In the genomic region with DNA sequence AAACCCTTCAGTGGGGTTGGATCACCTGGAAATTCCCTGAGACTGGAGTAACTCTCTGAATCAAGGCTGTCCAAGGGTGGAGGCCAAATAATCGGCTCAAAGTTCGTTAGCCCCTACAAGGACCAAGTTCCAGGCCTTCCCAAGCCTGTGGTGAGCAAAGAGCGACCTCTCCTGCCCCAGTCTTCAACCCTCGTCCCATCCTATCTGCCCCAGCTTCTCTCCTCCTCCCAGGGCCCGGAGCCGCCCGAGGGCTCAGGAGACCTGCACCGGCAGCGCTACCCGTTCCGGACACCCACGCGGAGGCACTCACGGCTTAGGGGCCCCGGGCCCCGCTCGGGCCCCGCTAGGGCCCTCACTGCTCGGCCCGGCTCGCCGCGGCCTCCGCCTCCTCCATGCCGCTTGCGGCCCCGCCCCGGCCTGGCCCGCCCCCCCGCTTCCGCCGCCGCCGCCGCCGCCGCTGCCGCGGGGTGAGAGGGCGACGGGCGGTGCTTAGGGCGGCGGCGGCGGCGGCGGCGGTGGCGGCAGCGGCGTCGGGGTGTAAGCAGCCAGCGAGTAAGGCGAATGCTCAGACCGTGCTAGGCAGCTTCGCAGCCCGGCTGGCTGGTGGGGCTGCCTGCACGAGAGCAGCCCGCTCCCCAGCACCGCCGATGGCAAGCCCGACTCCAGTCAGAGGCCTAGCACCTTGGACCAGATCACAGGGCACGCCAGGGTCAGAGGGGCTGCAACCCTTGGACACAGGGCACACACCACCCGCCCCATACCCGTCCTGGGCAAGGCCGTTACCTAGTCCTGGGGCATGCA, we compare ENCODE assay signal across 8 cellular contexts. TPM values are rescaled to one million over a fixed set of nuclear protein-coding genes. Genes with fewer than 3 reads are reported as not detected.
DNase-seq lines count a peak whose midpoint lies in the region; ATAC-seq and TF ChIP-seq lines count a peak whose summit lies in the region.

Gene POMGNT1, minus strand, starts transcription at position 409 of the 801 bp plus-strand sequence. CDS start 613 bp downstream, outside the sequence.

- intact Hi-C loops in right cardiac atrium (cut with DNase I) = no loop called here

- H3K4me1 ChIP-seq in right cardiac atrium (ENCODE audit: control insufficient read depth, insufficient read depth, low read length) = no peaks in the 10 kb centered on the region

- DNase-seq in GDM1 (lab: John Stamatoyannopoulos, UW) (peak; percentile 72), T-helper 2 cell (peak; percentile 58 to 89 (median 63)), right cardiac atrium (peak; percentile 71 to 89 (median 89)), retina (peak; percentile 81), HPDE6-E6E7 (ENCODE audit: extremely low spot score) (no peak)

- H3K4me3 ChIP-seq in right cardiac atrium (ENCODE audit: low read length) = peak within 1 kb of the TSS; percentile 91

- no peaks in the 10 kb centered on the region for H3K27me3 ChIP-seq in right cardiac atrium (ENCODE audit: control insufficient read depth, insufficient read depth)

- peak within 1 kb of the TSS; percentile 95 for H3K27ac ChIP-seq in angular gyrus (ENCODE audit: low read depth, low read length)
- H3K27ac ChIP-seq in right cardiac atrium (ENCODE audit: low read length) = peak within 1 kb of the TSS; percentile 61

- ATAC-seq in GM21825 (IDR thresholded peaks at IDR 0.05; ENCODE audit: unreplicated experiment) = peak; percentile 85
- ATAC-seq in right cardiac atrium = peak; percentile 87 to 91

- WGBS in right cardiac atrium = under 1% methylated on average over 67 of the region's 67 CpGs

- TF ChIP-seq CTCF in LNCAP (IDR thresholded peaks at IDR 0.05) = peak; percentile 44; the same call in 1 of the 2 replicates

- no peaks in the 10 kb centered on the region for H3K9me3 ChIP-seq in right cardiac atrium (ENCODE audit: control insufficient read depth, low read length)

RNA-seq across cellular contexts. Expression of gene POMGNT1, which starts in this region (rescaled TPM):
- 10 to 100 TPM; 82.7 to 91.1 (median 87.2) TPM for total RNA-seq in right cardiac atrium
- 60.0 TPM for polyA plus RNA-seq in right cardiac atrium
